8 cellular contexts compared by ENCODE assay signal in genomic region chr18:33231474-33232317, GRCh38.
DNase-seq lines count a peak whose midpoint lies in the region; ATAC-seq, FAIRE-seq and TF ChIP-seq lines count a peak whose summit lies in the region.

No MANE protein-coding gene starts in this region.

- H3K4me3 Mint-ChIP-seq in nephron, result no peak overlapping the region

- ATAC-seq in GM19438 (IDR thresholded peaks at IDR 0.05; ENCODE audit: low read depth, unreplicated experiment), result peak; percentile 93
- peak; percentile 95 for ATAC-seq in HG03442 (IDR thresholded peaks at IDR 0.05; ENCODE audit: unreplicated experiment)

- no peaks in the 10 kb centered on the region for H3K36me3 Mint-ChIP-seq in nephron (ENCODE audit: low read depth)

- H3K4me3 ChIP-seq in fibroblast of mammary gland (ENCODE audit: control insufficient read depth, low read depth, low read length), result no peak overlapping the region

- DNase-seq in DMS53 treated with DMSO at 0.1 percent for 48 hours (lab: John Stamatoyannopoulos, UW; ENCODE audit: unreplicated experiment) (peak; percentile 88), NCI-H345 treated with DMSO at 0.1 percent for 48 hours (lab: John Stamatoyannopoulos, UW; ENCODE audit: unreplicated experiment) (peak; percentile 74), fibroblast of mammary gland (ENCODE audit: low read depth) (peak; percentile 72), urothelium cell line (ENCODE audit: low spot score) (peak; percentile 34)
- peak; percentile 5 to 19 for DNase-seq in activated CD4-positive, alpha-beta T cell treated with anti-CD3 and anti-CD28 coated beads, Interleukin-2, amount 50 U/mL, for 4 hours

- no peak for FAIRE-seq in urothelium cell line (lab: Jason Lieb, UNC)

- H3K4me1 Mint-ChIP-seq in nephron, result no peaks in the 10 kb centered on the region

- H3K9me3 Mint-ChIP-seq in nephron, result no peaks in the 10 kb centered on the region

- peak; percentile 97 for TF ChIP-seq CTCF in fibroblast of mammary gland (conservative IDR thresholded peaks at IDR 0.05; ENCODE audit: control insufficient read depth, insufficient read depth, low read depth, low read length)
- TF ChIP-seq CTCF in nephron (IDR thresholded peaks at IDR 0.05; ENCODE audit: unreplicated experiment in 3 of 3), result peak; percentile 94 to 97 (median 96)

- no peaks in the 10 kb centered on the region for H3K27me3 Mint-ChIP-seq in nephron (ENCODE audit: low read depth)

- peak overlapping the region in 2 of 3 experiments; percentile 42 to 55 for H3K27ac Mint-ChIP-seq in nephron

Comparison
In these comparisons a context has a peak if more than half of its experiments do, and no peak if none do; other contexts are left out.
1. DNase-seq: peak in every context shown above with its lines; median percentile 88 in DMS53 treated with DMSO at 0.1 percent for 48 hours; 74 in NCI-H345 treated with DMSO at 0.1 percent for 48 hours; 72 in fibroblast of mammary gland; 34 in urothelium cell line; 12 in activated CD4-positive, alpha-beta T cell treated with anti-CD3 and anti-CD28 coated beads, Interleukin-2, amount 50 U/mL, for 4 hours.